In the genomic region with DNA sequence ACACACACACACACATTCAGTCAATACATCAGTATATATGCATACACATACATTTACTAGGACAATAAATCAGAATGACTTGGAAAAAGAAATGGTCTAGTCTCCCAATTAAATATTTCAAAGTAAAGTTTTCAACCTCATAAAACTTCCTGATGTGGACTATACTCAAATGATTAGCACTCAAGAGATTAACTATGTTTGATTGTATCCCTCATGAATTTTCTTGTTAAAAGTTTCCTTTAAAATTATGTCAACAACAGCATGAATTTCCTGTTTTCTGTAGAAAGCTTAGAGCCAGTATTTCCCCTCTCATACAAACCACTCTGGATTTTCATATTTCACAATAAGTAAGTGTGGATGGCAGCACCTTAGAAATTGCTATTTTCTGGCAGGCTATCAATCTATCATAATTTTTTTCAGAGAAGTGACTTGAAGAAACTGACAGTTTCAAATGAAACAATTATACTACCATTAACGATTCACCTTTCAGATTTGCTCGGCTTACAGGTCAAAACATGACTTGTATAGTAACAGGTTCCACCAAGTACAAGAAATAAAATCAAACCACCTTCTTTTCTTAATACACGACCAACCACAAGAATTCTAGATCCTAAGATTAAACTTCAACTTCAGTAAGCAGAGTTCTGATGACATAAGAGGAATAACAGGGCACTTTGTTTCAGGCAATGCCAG, we compare ENCODE assay signal across 11 cellular contexts. TPM values are rescaled to one million over a fixed set of nuclear protein-coding genes. Genes with fewer than 3 reads are reported as not detected.
DNase-seq lines count a peak whose midpoint lies in the region; ATAC-seq and TF ChIP-seq lines count a peak whose summit lies in the region.
"Had no signal": no experiment of that assay in that cellular context is flagged by ENCODE, and none has a peak within 500 bp of the region (broad histone marks: within the 10 kb centered on the region; RNA-seq: fewer than 3 reads in every experiment).

No MANE protein-coding gene starts in this region.

- no peak overlapping the region for H3K4ac ChIP-seq in H9 (ENCODE audit: low read depth, low read length)

- no peak overlapping the region for H4K5ac ChIP-seq in H9 (ENCODE audit: insufficient read length, low read depth, low read length)

- TF ChIP-seq CTCF in 22Rv1 (IDR thresholded peaks at IDR 0.05): no peak
- TF ChIP-seq CTCF in H9 (conservative IDR thresholded peaks at IDR 0.05): no peak
- no peak for TF ChIP-seq CTCF in left lung (IDR thresholded peaks at IDR 0.05)
- no peak for TF ChIP-seq CTCF in neural progenitor cell (IDR thresholded peaks at IDR 0.05)

- H3K9ac ChIP-seq in H9 (ENCODE audit: extremely low read depth, insufficient read length, low read length) (no peak overlapping the region), neural progenitor cell (no peak overlapping the region)

- no CpG with 5 or more reads among the region's 3 CpGs for WGBS in H9 (ENCODE audit: extremely low coverage, insufficient read length, low lambda C conversion rate)

- no peak overlapping the region for H3K14ac ChIP-seq in H9 (ENCODE audit: insufficient read depth, low read length)

- no peaks in the 10 kb centered on the region for H3K9me3 Mint-ChIP-seq in H9
- H3K9me3 Mint-ChIP-seq in activated naive CD8-positive, alpha-beta T cell treated with anti-CD3 and anti-CD28 coated beads, Interleukin-2, amount 10 ng/mL, durations not matched to agents 7 days and 5 days: no peaks in the 10 kb centered on the region
- no peaks in the 10 kb centered on the region for H3K9me3 Mint-ChIP-seq in neural progenitor cell

- H3K9me3 ChIP-seq in H9 (ENCODE audit: control insufficient read depth, low read depth, low read length): no peaks in the 10 kb centered on the region
- no peaks in the 10 kb centered on the region for H3K9me3 ChIP-seq in left lung
- H3K9me3 ChIP-seq in neural progenitor cell (ENCODE audit: low read depth): no peaks in the 10 kb centered on the region

- H3K23ac ChIP-seq in H9 (ENCODE audit: insufficient read length, low read depth, low read length): no peak overlapping the region

- H4K8ac ChIP-seq in H9 (replicated peaks; ENCODE audit: insufficient read length, low read depth, low read length): no peak overlapping the region

- H2BK20ac ChIP-seq in H9 (ENCODE audit: low read depth, low read length, poor library complexity, severe bottlenecking): no peak overlapping the region

- POLR2A ChIA-PET in activated naive CD8-positive, alpha-beta T cell treated with anti-CD3 and anti-CD28 coated beads, Interleukin-2, amount 10 ng/mL, durations not matched to agents 7 days and 5 days (lab: Charles Lee): no interaction called here

- H3K4me1 ChIP-seq in H9 (ENCODE audit: insufficient read depth, low read length): no peaks in the 10 kb centered on the region
- peaks cover 5 to 10% of the 10 kb centered on the region in 2 donors for H3K4me1 ChIP-seq in left lung
- H3K4me1 ChIP-seq in neural progenitor cell: no peaks in the 10 kb centered on the region

- H4K20me1 ChIP-seq in H9 (ENCODE audit: control insufficient read depth, insufficient read depth, insufficient read length): no peaks in the 10 kb centered on the region
- H4K20me1 ChIP-seq in neural progenitor cell (ENCODE audit: low read depth): peaks cover 58% of the 10 kb centered on the region

- H4K91ac ChIP-seq in H9 (ENCODE audit: insufficient read length, low read depth, low read length): no peak overlapping the region

- H3K27me3 ChIP-seq in H9 (ENCODE audit: insufficient read depth, low read length): no peaks in the 10 kb centered on the region
- H3K27me3 ChIP-seq in left lung: no peaks in the 10 kb centered on the region
- no peaks in the 10 kb centered on the region for H3K27me3 ChIP-seq in neural progenitor cell

- no peak overlapping the region for H3T11ph ChIP-seq in H9 (ENCODE audit: low read length)

- H3K56ac ChIP-seq in H9 (ENCODE audit: insufficient read length, low read depth, low read length): no peak overlapping the region

- H3F3A ChIP-seq in neural progenitor cell (ENCODE audit: low read depth): peaks cover 8% of the 10 kb centered on the region

- H2AFZ ChIP-seq in H9 (ENCODE audit: low read length) (no peak overlapping the region), neural progenitor cell (replicated peaks) (no peak overlapping the region)

- no peak overlapping the region for H3K18ac ChIP-seq in H9 (ENCODE audit: insufficient read length, low read depth, low read length)

- H3K4me3 ChIP-seq in left lung: no peak overlapping the region
- H3K4me3 ChIP-seq in neural progenitor cell: no peak overlapping the region

- no peaks in the 10 kb centered on the region for H3K27me3 Mint-ChIP-seq in H9 (ENCODE audit: low read depth)
- H3K27me3 Mint-ChIP-seq in activated naive CD8-positive, alpha-beta T cell treated with anti-CD3 and anti-CD28 coated beads, Interleukin-2, amount 10 ng/mL, durations not matched to agents 7 days and 5 days: no peaks in the 10 kb centered on the region
- no peaks in the 10 kb centered on the region for H3K27me3 Mint-ChIP-seq in neural progenitor cell (ENCODE audit: insufficient read depth, low read depth)

- peaks cover 0 to 47% of the 10 kb centered on the region in 2 donors for H3K36me3 ChIP-seq in left lung
- peaks cover 26% of the 10 kb centered on the region for H3K36me3 ChIP-seq in neural progenitor cell

- H3K27ac Mint-ChIP-seq in H9: peak overlapping the region in 2 of 3 experiments; percentile 7 to 69; a peak in 3 of 7 replicates
- H3K27ac Mint-ChIP-seq in activated naive CD8-positive, alpha-beta T cell treated with anti-CD3 and anti-CD28 coated beads, Interleukin-2, amount 10 ng/mL, durations not matched to agents 7 days and 5 days: peak overlapping the region; percentile 36
- H3K27ac Mint-ChIP-seq in neural progenitor cell: no peak overlapping the region

- H3K23me2 ChIP-seq in H9 (ENCODE audit: insufficient read length, low read depth, low read length, poor library complexity, severe bottlenecking): no peaks in the 10 kb centered on the region

- H3K4me3 Mint-ChIP-seq in H9 (no peak overlapping the region), neural progenitor cell (no peak overlapping the region)
- no peak overlapping the region for H3K4me3 Mint-ChIP-seq in activated naive CD8-positive, alpha-beta T cell treated with anti-CD3 and anti-CD28 coated beads, Interleukin-2, amount 10 ng/mL, durations not matched to agents 7 days and 5 days

- peaks cover 21 to 62% (median 50%) of the 10 kb centered on the region in 3 experiments; a peak in 6 of 7 replicates for H3K36me3 Mint-ChIP-seq in H9 (ENCODE audit: insufficient read depth in 1 of 3, low read depth in 3 of 3)
- peaks cover 45% of the 10 kb centered on the region for H3K36me3 Mint-ChIP-seq in activated naive CD8-positive, alpha-beta T cell treated with anti-CD3 and anti-CD28 coated beads, Interleukin-2, amount 10 ng/mL, durations not matched to agents 7 days and 5 days
- H3K36me3 Mint-ChIP-seq in neural progenitor cell: peaks cover 28% of the 10 kb centered on the region

- H2BK12ac ChIP-seq in H9 (ENCODE audit: insufficient read length, low read depth, low read length): no peak overlapping the region

- no peak overlapping the region for H2BK5ac ChIP-seq in H9 (ENCODE audit: insufficient read length, low read length)

- DNase-seq in H9 (no peak), left lung (no peak), HCEC 1CT (no peak), neural progenitor cell (ENCODE audit: low spot score) (no peak), cortex of kidney (lab: John Stamatoyannopoulos, UW) (no peak), cerebellar cortex (ENCODE audit: low spot score) (no peak)
- DNase-seq in activated naive CD8-positive, alpha-beta T cell treated with anti-CD3 and anti-CD28 coated beads, Interleukin-2, amount 10 ng/mL, durations not matched to agents 7 days and 5 days: no peak
- DNase-seq: islet precursor cell, KG1, NCI-H2107 had no signal

- H2AK5ac ChIP-seq in H9 (ENCODE audit: insufficient read length, low read length): no peak overlapping the region

- H3K4me2 ChIP-seq in H9 (ENCODE audit: insufficient read depth, insufficient read length, low read length): no peak overlapping the region
- H3K4me2 ChIP-seq in neural progenitor cell: no peak overlapping the region

- intact Hi-C loops in left lung (cut with DNase I): no loop called here

- H3K79me2 ChIP-seq in H9 (ENCODE audit: insufficient read depth, low read length): no peaks in the 10 kb centered on the region
- peaks cover 58% of the 10 kb centered on the region for H3K79me2 ChIP-seq in neural progenitor cell (ENCODE audit: low read depth)

- H3K79me1 ChIP-seq in H9 (ENCODE audit: insufficient read depth, low read depth, low read length, poor library complexity, severe bottlenecking): no peaks in the 10 kb centered on the region

- peak overlapping the region; percentile 46 for H3K27ac ChIP-seq in 22Rv1
- no peak overlapping the region for H3K27ac ChIP-seq in H9 (ENCODE audit: insufficient read length, low read depth, low read length)
- H3K27ac ChIP-seq in left lung: no peak overlapping the region
- no peak overlapping the region for H3K27ac ChIP-seq in neural progenitor cell

- no peaks in the 10 kb centered on the region for H3K4me1 Mint-ChIP-seq in H9
- peaks cover 26% of the 10 kb centered on the region for H3K4me1 Mint-ChIP-seq in activated naive CD8-positive, alpha-beta T cell treated with anti-CD3 and anti-CD28 coated beads, Interleukin-2, amount 10 ng/mL, durations not matched to agents 7 days and 5 days
- H3K4me1 Mint-ChIP-seq in neural progenitor cell: no peaks in the 10 kb centered on the region

- no peak overlapping the region for H2BK15ac ChIP-seq in H9 (ENCODE audit: low read depth, low read length)

- no peak for ATAC-seq in activated naive CD8-positive, alpha-beta T cell treated with anti-CD3 and anti-CD28 coated beads, Interleukin-2, amount 10 ng/mL, durations not matched to agents 7 days and 5 days (ENCODE audit: low read depth)
- ATAC-seq in left lung: peak; percentile 25

- no peak overlapping the region for H2BK120ac ChIP-seq in H9 (ENCODE audit: low read depth, low read length, poor library complexity, severe bottlenecking)

RNA-seq across cellular contexts. Expression of a gene that starts 20.9 kb away (rescaled TPM):
- total RNA-seq in H9 (2021) (28.7 and 31.2 TPM in 2 replicates), left lung (10 to 100 TPM; 51.5 to 69.9 TPM), neural progenitor cell (ENCODE audit: low replicate concordance) (24.9 and 36.6 TPM in 2 replicates)
- total RNA-seq in activated naive CD8-positive, alpha-beta T cell treated with anti-CD3 and anti-CD28 coated beads, Interleukin-2, amount 10 ng/mL, durations not matched to agents 7 days and 5 days: 100 to 1,000 TPM; 124 to 141 TPM
